Comparison of ENCODE assay signal across 9 cellular contexts in genomic region chr7:47474937-47475879, GRCh38.
DNase-seq lines count a peak whose midpoint lies in the region; ATAC-seq and TF ChIP-seq lines count a peak whose summit lies in the region.
"Had no signal": no experiment of that assay in that cellular context is flagged by ENCODE, and none has a peak within 500 bp of the region (broad histone marks: within the 10 kb centered on the region; RNA-seq: fewer than 3 reads in every experiment).

No MANE protein-coding gene starts in this region.

- H3K27ac Mint-ChIP-seq in endothelial cell (ENCODE audit: unreplicated experiment), result no peak overlapping the region

- peaks cover 3% of the 10 kb centered on the region for H3K36me3 Mint-ChIP-seq in endothelial cell (ENCODE audit: low read depth, unreplicated experiment)
- H3K36me3 Mint-ChIP-seq: brain had no signal

- H3K79me2 ChIP-seq in osteoblast (ENCODE audit: insufficient read depth, low read length), result peaks cover 37% of the 10 kb centered on the region

- no peaks in the 10 kb centered on the region for H3K27me3 ChIP-seq in HL-60 (ENCODE audit: insufficient read depth, poor library complexity, severe bottlenecking)
- no peaks in the 10 kb centered on the region for H3K27me3 ChIP-seq in osteoblast (ENCODE audit: insufficient read depth, low read length)

- peaks cover 2% of the 10 kb centered on the region for H3K27me3 Mint-ChIP-seq in endothelial cell (ENCODE audit: unreplicated experiment)

- H3K4me3 ChIP-seq in HL-60 (replicated peaks; ENCODE audit: insufficient read depth, low read length) (no peak overlapping the region), fibroblast of pulmonary artery (replicated peaks; ENCODE audit: low read depth, low read length) (no peak overlapping the region), osteoblast (ENCODE audit: insufficient read depth, low read length) (no peak overlapping the region)

- peaks cover 50% of the 10 kb centered on the region for H4K20me1 ChIP-seq in osteoblast (ENCODE audit: insufficient read depth, low read length)

- no peaks in the 10 kb centered on the region for H3K9me3 Mint-ChIP-seq in endothelial cell (ENCODE audit: unreplicated experiment)
- H3K9me3 Mint-ChIP-seq: brain had no signal

- peaks cover 6% of the 10 kb centered on the region for H3K36me3 ChIP-seq in osteoblast (ENCODE audit: insufficient read depth, low read length)

- no peak overlapping the region for H3K4me3 Mint-ChIP-seq in endothelial cell (ENCODE audit: unreplicated experiment)
- H3K4me3 Mint-ChIP-seq: brain had no signal

- peaks cover 4% of the 10 kb centered on the region for H3K4me1 Mint-ChIP-seq in endothelial cell (ENCODE audit: unreplicated experiment)

- ATAC-seq in GM21529 (IDR thresholded peaks at IDR 0.05; ENCODE audit: unreplicated experiment) (peak; percentile 84), SK-N-SH treated with all-trans-retinoic acid at 6 μM for 48 hours (peak; percentile 98)

- DNase-seq in NCI-H345 (lab: John Stamatoyannopoulos, UW), result peak; percentile 32
- no peak for DNase-seq in NCI-H345 treated with DMSO at 0.1 percent for 48 hours (lab: John Stamatoyannopoulos, UW; ENCODE audit: unreplicated experiment)
- DNase-seq in HL-60 (ENCODE audit: low read depth in 1 of 2, low spot score in 1 of 2), result peak; percentile 83 to 95
- DNase-seq in fibroblast of pulmonary artery (ENCODE audit: low read depth), result peak; percentile 95
- peak; percentile 96 for DNase-seq in osteoblast (ENCODE audit: insufficient read length, low spot score, missing footprints)
- DNase-seq in endothelial cell (ENCODE audit: low spot score), result no peak

- peaks cover 47% of the 10 kb centered on the region for H3K4me1 ChIP-seq in osteoblast (ENCODE audit: insufficient read depth, low read length)

- no peak overlapping the region for H3K27ac ChIP-seq in HL-60 (replicated peaks)
- peak overlapping the region; percentile 38 for H3K27ac ChIP-seq in osteoblast (ENCODE audit: low read depth, low read length)

- TF ChIP-seq CTCF in HL-60 (IDR thresholded peaks at IDR 0.05; ENCODE audit: insufficient read depth, low read length) (no peak), fibroblast of pulmonary artery (IDR thresholded peaks at IDR 0.05; ENCODE audit: low read length, missing control alignments) (no peak), osteoblast (IDR thresholded peaks at IDR 0.05; ENCODE audit: extremely low read depth, low read depth, low read length) (no peak), endothelial cell (IDR thresholded peaks at IDR 0.05; ENCODE audit: unreplicated experiment) (no peak)

- peak overlapping the region; percentile 39 for H3K4me2 ChIP-seq in osteoblast (ENCODE audit: insufficient read depth, low read length)

- no peaks in the 10 kb centered on the region for H3K9me3 ChIP-seq in osteoblast (ENCODE audit: low read depth, low read length)

- H2AFZ ChIP-seq in osteoblast (ENCODE audit: low read length), result no peak overlapping the region

TF ChIP-seq in SK-N-SH treated with all-trans-retinoic acid at 6 μM for 48 hours, 23 proteins besides CTCF, POLR2A, EP300 and RAD21:
- no peak for TF ChIP-seq BACH2 (CRISPR knock-in tag; IDR thresholded peaks at IDR 0.05; ENCODE audit: borderline replicate concordance)
- peak; percentile 81 for TF ChIP-seq ZFP3 (CRISPR knock-in tag; IDR thresholded peaks at IDR 0.05)
- TF ChIP-seq, protein P1, sequence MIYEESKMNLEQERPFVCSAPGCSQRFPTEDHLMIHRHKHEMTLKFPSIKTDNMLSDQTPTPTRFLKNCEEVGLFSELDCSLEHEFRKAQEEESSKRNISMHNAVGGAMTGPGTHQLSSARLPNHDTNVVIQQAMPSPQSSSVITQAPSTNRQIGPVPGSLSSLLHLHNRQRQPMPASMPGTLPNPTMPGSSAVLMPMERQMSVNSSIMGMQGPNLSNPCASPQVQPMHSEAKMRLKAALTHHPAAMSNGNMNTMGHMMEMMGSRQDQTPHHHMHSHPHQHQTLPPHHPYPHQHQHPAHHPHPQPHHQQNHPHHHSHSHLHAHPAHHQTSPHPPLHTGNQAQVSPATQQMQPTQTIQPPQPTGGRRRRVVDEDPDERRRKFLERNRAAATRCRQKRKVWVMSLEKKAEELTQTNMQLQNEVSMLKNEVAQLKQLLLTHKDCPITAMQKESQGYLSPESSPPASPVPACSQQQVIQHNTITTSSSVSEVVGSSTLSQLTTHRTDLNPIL (CRISPR knock-in tag; IDR thresholded peaks at IDR 0.05; ENCODE audit: low read depth), result no peak
- TF ChIP-seq ZNF8 (CRISPR knock-in tag; IDR thresholded peaks at IDR 0.05), result no peak
- no peak for TF ChIP-seq CSDC2 (CRISPR knock-in tag; IDR thresholded peaks at IDR 0.05)
- 0 out of 2 replicates have a peak, but pooled peaks have one; percentile 21 for TF ChIP-seq GLIS3 (CRISPR knock-in tag; IDR thresholded peaks at IDR 0.05)
- TF ChIP-seq, protein P2, sequence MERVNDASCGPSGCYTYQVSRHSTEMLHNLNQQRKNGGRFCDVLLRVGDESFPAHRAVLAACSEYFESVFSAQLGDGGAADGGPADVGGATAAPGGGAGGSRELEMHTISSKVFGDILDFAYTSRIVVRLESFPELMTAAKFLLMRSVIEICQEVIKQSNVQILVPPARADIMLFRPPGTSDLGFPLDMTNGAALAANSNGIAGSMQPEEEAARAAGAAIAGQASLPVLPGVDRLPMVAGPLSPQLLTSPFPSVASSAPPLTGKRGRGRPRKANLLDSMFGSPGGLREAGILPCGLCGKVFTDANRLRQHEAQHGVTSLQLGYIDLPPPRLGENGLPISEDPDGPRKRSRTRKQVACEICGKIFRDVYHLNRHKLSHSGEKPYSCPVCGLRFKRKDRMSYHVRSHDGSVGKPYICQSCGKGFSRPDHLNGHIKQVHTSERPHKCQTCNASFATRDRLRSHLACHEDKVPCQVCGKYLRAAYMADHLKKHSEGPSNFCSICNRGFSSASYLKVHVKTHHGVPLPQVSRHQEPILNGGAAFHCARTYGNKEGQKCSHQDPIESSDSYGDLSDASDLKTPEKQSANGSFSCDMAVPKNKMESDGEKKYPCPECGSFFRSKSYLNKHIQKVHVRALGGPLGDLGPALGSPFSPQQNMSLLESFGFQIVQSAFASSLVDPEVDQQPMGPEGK (CRISPR knock-in tag; IDR thresholded peaks at IDR 0.05; ENCODE audit: borderline replicate concordance), result no peak; the same call in 1 of the 2 replicates
- TF ChIP-seq ZNF70 (CRISPR knock-in tag; IDR thresholded peaks at IDR 0.05), result no peak

Comparison
In these comparisons a context has a peak if more than half of its experiments do, and no peak if none do; other contexts are left out.
1. DNase-seq: peak in NCI-H345 (single experiment), HL-60 (2 of 2), fibroblast of pulmonary artery (single experiment) and osteoblast (single experiment); none in NCI-H345 treated with DMSO at 0.1 percent for 48 hours (single experiment) and endothelial cell (single experiment).